11 cellular contexts compared by ENCODE assay signal in genomic region chr3:12423918-12424634, GRCh38.
DNase-seq lines count a peak whose midpoint lies in the region; ATAC-seq and TF ChIP-seq lines count a peak whose summit lies in the region.
"Had no signal": no experiment of that assay in that cellular context is flagged by ENCODE, and none has a peak within 500 bp of the region (broad histone marks: within the 10 kb centered on the region; RNA-seq: fewer than 3 reads in every experiment).

No MANE protein-coding gene starts in this region.

- DNase-seq in activated CD4-positive, alpha-beta T cell treated with anti-CD3 and anti-CD28 coated beads, Interleukin-2, amount 50 U/mL, for 48 hours, result peak; percentile 44 to 60
- DNase-seq in activated CD4-positive, alpha-beta T cell treated with anti-CD3 and anti-CD28 coated beads, Interleukin-2, amount 10 ng/mL, durations not matched to agents 7 days and 5 days, result no peak
- DNase-seq in left cardiac atrium, result peak; percentile 36
- peak; percentile 3 to 41 for DNase-seq in stimulated activated CD8-positive, alpha-beta memory T cell treated with anti-CD3 and anti-CD28 coated beads, Interleukin-15, amount 100 ng/mL, for 48 hours (ENCODE audit: low read depth in 2 of 2)
- DNase-seq in T-helper 9 cell, result no peak
- no peak for DNase-seq in pons (ENCODE audit: low spot score)
- DNase-seq: body of pancreas had no signal

- H3K4me3 Mint-ChIP-seq in activated CD4-positive, alpha-beta T cell treated with anti-CD3 and anti-CD28 coated beads, Interleukin-2, amount 10 ng/mL, durations not matched to agents 7 days and 5 days, result no peak overlapping the region
- H3K4me3 Mint-ChIP-seq: T-helper 1 cell treated with Interleukin-12 subunit alpha and Interleukin-12 subunit beta and Interleukin-4 antibody, amounts not matched to agents 30 μg/mL and 1 μg/mL, for 36 hours had no signal

- H3K9me3 Mint-ChIP-seq in activated CD4-positive, alpha-beta T cell treated with anti-CD3 and anti-CD28 coated beads, Interleukin-2, amount 10 ng/mL, durations not matched to agents 7 days and 5 days, result no peaks in the 10 kb centered on the region
- H3K9me3 Mint-ChIP-seq: T-helper 1 cell treated with Interleukin-12 subunit alpha and Interleukin-12 subunit beta and Interleukin-4 antibody, amounts not matched to agents 30 μg/mL and 1 μg/mL, for 36 hours had no signal

- no peaks in the 10 kb centered on the region for H3K27me3 Mint-ChIP-seq in activated CD4-positive, alpha-beta T cell treated with anti-CD3 and anti-CD28 coated beads, Interleukin-2, amount 10 ng/mL, durations not matched to agents 7 days and 5 days

- WGBS in gastroesophageal sphincter (ENCODE audit: low coverage in 1 of 2), 2 donors, result 39 to 74% methylated on average over 3 to 5 of the region's 6 CpGs

- no peak for TF ChIP-seq POLR2A in gastroesophageal sphincter (IDR thresholded peaks at IDR 0.05)

- H3K27me3 ChIP-seq in gastroesophageal sphincter, result peaks cover 20% of the 10 kb centered on the region
- H3K27me3 ChIP-seq: body of pancreas had no signal

- no peak overlapping the region for H3K4me3 ChIP-seq in gastroesophageal sphincter
- H3K4me3 ChIP-seq: body of pancreas, suprapubic skin had no signal

- POLR2A ChIA-PET in activated CD4-positive, alpha-beta T cell treated with anti-CD3 and anti-CD28 coated beads, Interleukin-2, amount 10 ng/mL, durations not matched to agents 7 days and 5 days (lab: Charles Lee), result interaction anchor here (0.7 kb wide), 1 partner anchor 238 kb away, joined by 3 read pairs; no protein-coding TSS in a partner anchor

- ATAC-seq in SK-N-SH treated with all-trans-retinoic acid at 6 μM for 48 hours (peak; percentile 77), left cardiac atrium (peak; percentile 46 to 80), gastroesophageal sphincter (no peak)
- ATAC-seq: body of pancreas had no signal

- no peak for TF ChIP-seq EP300 in gastroesophageal sphincter (IDR thresholded peaks at IDR 0.05)

- peaks cover 0 to 4% (median 0%) of the 10 kb centered on the region in 3 donors for H3K4me1 ChIP-seq in gastroesophageal sphincter

- no peaks in the 10 kb centered on the region for H3K9me3 ChIP-seq in gastroesophageal sphincter
- H3K9me3 ChIP-seq: body of pancreas, suprapubic skin had no signal

- no peak for TF ChIP-seq CTCF in gastroesophageal sphincter (IDR thresholded peaks at IDR 0.05)

- CTCF ChIA-PET in activated CD4-positive, alpha-beta T cell treated with anti-CD3 and anti-CD28 coated beads, Interleukin-2, amount 10 ng/mL, durations not matched to agents 7 days and 5 days (lab: Charles Lee), result interaction anchor here (0.6 kb wide), 1 partner anchor 15 kb away, joined by 4 read pairs; no protein-coding TSS in a partner anchor

- H3K36me3 Mint-ChIP-seq in activated CD4-positive, alpha-beta T cell treated with anti-CD3 and anti-CD28 coated beads, Interleukin-2, amount 10 ng/mL, durations not matched to agents 7 days and 5 days (ENCODE audit: low read depth), result no peaks in the 10 kb centered on the region

- intact Hi-C loops in left cardiac atrium (cut with DNase I), result no loop called here

- H3K27ac ChIP-seq in gastroesophageal sphincter, result no peak overlapping the region
- H3K27ac ChIP-seq: body of pancreas, suprapubic skin had no signal

- no peaks in the 10 kb centered on the region for H3K36me3 ChIP-seq in gastroesophageal sphincter
- H3K36me3 ChIP-seq: suprapubic skin had no signal

- H3K27ac Mint-ChIP-seq in activated CD4-positive, alpha-beta T cell treated with anti-CD3 and anti-CD28 coated beads, Interleukin-2, amount 10 ng/mL, durations not matched to agents 7 days and 5 days, result no peak overlapping the region
- H3K27ac Mint-ChIP-seq: T-helper 1 cell treated with Interleukin-12 subunit alpha and Interleukin-12 subunit beta and Interleukin-4 antibody, amounts not matched to agents 30 μg/mL and 1 μg/mL, for 36 hours had no signal

- peaks cover 4% of the 10 kb centered on the region for H3K4me1 Mint-ChIP-seq in activated CD4-positive, alpha-beta T cell treated with anti-CD3 and anti-CD28 coated beads, Interleukin-2, amount 10 ng/mL, durations not matched to agents 7 days and 5 days

TF ChIP-seq in SK-N-SH treated with all-trans-retinoic acid at 6 μM for 48 hours, 23 proteins besides CTCF, POLR2A, EP300 and RAD21:
- TF ChIP-seq SNAI2 (CRISPR knock-in tag; IDR thresholded peaks at IDR 0.05) (no peak), ISL1 (CRISPR knock-in tag; IDR thresholded peaks at IDR 0.05) (peak; percentile 73), PATZ1 (CRISPR knock-in tag; IDR thresholded peaks at IDR 0.05; ENCODE audit: borderline replicate concordance) (0 out of 2 replicates have a peak, but pooled peaks have one; percentile 47), CSRNP3 (CRISPR knock-in tag; IDR thresholded peaks at IDR 0.05) (0 out of 2 replicates have a peak, but pooled peaks have one; percentile 55), OSR1 (CRISPR knock-in tag; IDR thresholded peaks at IDR 0.05) (no peak), BACH2 (CRISPR knock-in tag; IDR thresholded peaks at IDR 0.05; ENCODE audit: borderline replicate concordance) (peak; percentile 64; the same call in 1 of the 2 replicates)
TF ChIP-seq in SK-N-SH treated with all-trans-retinoic acid at 6 μM for 48 hours: peak in this region for 4.

Comparison
In these comparisons a context has a peak if more than half of its experiments do, and no peak if none do; other contexts are left out.
1. DNase-seq: peak in activated CD4-positive, alpha-beta T cell treated with anti-CD3 and anti-CD28 coated beads, Interleukin-2, amount 50 U/mL, for 48 hours (2 of 2), left cardiac atrium (single experiment) and stimulated activated CD8-positive, alpha-beta memory T cell treated with anti-CD3 and anti-CD28 coated beads, Interleukin-15, amount 100 ng/mL, for 48 hours (2 of 2); none in activated CD4-positive, alpha-beta T cell treated with anti-CD3 and anti-CD28 coated beads, Interleukin-2, amount 10 ng/mL, durations not matched to agents 7 days and 5 days (single experiment), T-helper 9 cell (single experiment) and pons (single experiment).